Comparison of ENCODE assay signal across 8 cellular contexts in the genomic region with DNA sequence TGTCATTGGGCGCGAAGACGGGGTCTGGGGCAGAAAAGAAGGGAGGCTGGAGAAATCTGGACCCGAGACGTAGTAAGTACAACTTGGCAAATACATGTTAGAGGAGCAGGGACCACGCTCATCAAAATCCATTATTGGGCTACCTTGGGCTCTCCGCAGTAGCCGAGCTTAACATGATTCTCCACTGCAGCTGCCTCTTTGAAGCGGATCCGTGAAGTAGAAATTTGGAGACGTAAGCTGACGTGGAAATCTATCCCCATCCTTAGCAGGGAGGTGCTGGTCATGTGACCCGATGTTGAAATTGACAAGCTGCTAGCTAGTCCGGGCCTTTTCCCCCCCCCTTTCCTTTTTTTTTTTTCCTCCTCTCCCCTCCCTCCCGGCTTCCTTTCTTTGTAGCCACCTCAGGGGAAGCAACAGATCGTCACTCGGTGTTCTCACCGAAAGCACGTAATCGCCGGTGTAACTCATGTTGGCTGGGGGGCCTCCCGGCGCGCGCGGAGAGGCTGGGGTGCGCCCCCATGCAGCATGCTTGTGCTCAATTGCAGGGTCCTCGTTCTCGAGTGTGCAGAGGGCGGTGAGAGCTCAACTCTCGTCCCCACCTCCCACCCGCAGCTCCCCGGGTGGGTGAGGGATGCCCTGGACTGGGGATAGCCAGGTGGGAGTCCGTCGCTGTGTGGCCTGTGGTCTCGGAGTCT. TPM values are rescaled to one million over a fixed set of nuclear protein-coding genes. Genes with fewer than 3 reads are reported as not detected.
A peak's percentile ranks its signal among the peaks of the same experiment; 100 is the strongest.
DNase-seq lines count a peak whose midpoint lies in the region; ATAC-seq, FAIRE-seq and TF ChIP-seq lines count a peak whose summit lies in the region.

HOXA11 (minus strand) TSS at position 220 of the 695 bp plus-strand sequence; CDS start at position 132, 88 bp downstream.

- peaks cover 29 to 63% (median 44%) of the 10 kb centered on the region in 4 donors for H3K4me1 Mint-ChIP-seq in CD4-positive, alpha-beta memory T cell
- H3K4me1 Mint-ChIP-seq in activated T-helper 1 cell treated with anti-CD3 and anti-CD28 coated beads, Interleukin-12 subunit alpha, Interleukin-12 subunit beta, Interleukin-2, Interleukin-4 antibody, amounts not matched to agents 30 ng/mL and 10 ng/mL and 1 ng/mL, durations not matched to agents 14 hours and 24 hours and 36 hours (ENCODE audit: low read depth), result no peaks in the 10 kb centered on the region

- intact Hi-C loops in CD4-positive, alpha-beta memory T cell (cut with micrococcal nuclease), result no loop called here
- intact Hi-C loops in activated T-helper 1 cell treated with anti-CD3 and anti-CD28 coated beads, Interleukin-12 subunit alpha, Interleukin-12 subunit beta, Interleukin-2, Interleukin-4 antibody, amounts not matched to agents 30 ng/mL and 10 ng/mL and 1 ng/mL, durations not matched to agents 14 hours and 24 hours and 36 hours (cut with micrococcal nuclease), result loop anchor here (1.0 to 5.0 kb wide), 4 partner anchors 14 to 57 kb away; partner anchors contain the start of genes EVX1 and HOXA3
- intact Hi-C loops in left lung (cut with DNase I) (no loop called here), transverse colon (cut with DNase I; ENCODE audit: low total_unique reads) (loop anchor here (5.0 kb wide), 1 partner anchor 832 kb away; no protein-coding TSS in a partner anchor)

- no peak for TF ChIP-seq CTCF in left lung (IDR thresholded peaks at IDR 0.05)
- no peak for TF ChIP-seq CTCF in transverse colon (IDR thresholded peaks at IDR 0.05)

- 7% methylated on average over 11 to 35 of the region's 36 CpGs for WGBS in transverse colon (ENCODE audit: low coverage in 1 of 2), 2 donors

- H3K27ac ChIP-seq in CD4-positive, alpha-beta memory T cell (ENCODE audit: low read depth, low read length), result no peak within 1 kb of the TSS
- H3K27ac ChIP-seq in left lung, result no peak within 1 kb of the TSS
- H3K27ac ChIP-seq in transverse colon, result peak within 1 kb of the TSS; percentile 95 to 99 (median 98)

- peak within 1 kb of the TSS in 1 of 2 donors; percentile 39 for H3K4me3 ChIP-seq in CD4-positive, alpha-beta memory T cell (ENCODE audit: low read length in 2 of 2)
- H3K4me3 ChIP-seq in left lung, result peak within 1 kb of the TSS; percentile 1 to 31
- peak within 1 kb of the TSS; percentile 56 to 79 (median 70) for H3K4me3 ChIP-seq in transverse colon

- ATAC-seq in left lung (no peak), GM19467 (IDR thresholded peaks at IDR 0.05; ENCODE audit: unreplicated experiment) (no peak), HG03520 (IDR thresholded peaks at IDR 0.05; ENCODE audit: unreplicated experiment) (no peak)

- FAIRE-seq in HTR-8/SVneo (lab: Jason Lieb, UNC), result peak; percentile 20

- POLR2A ChIA-PET in CD4-positive, alpha-beta memory T cell (lab: Charles Lee; ENCODE audit: partially characterized antibody), result interaction anchor here (0.9 to 3.1 kb wide), 5 partner anchors 10 to 17 kb away, joined by 3 to 9 read pairs (median 3); no protein-coding TSS in a partner anchor

- peaks cover 64 to 74% of the 10 kb centered on the region in 2 donors for H3K27me3 Mint-ChIP-seq in CD4-positive, alpha-beta memory T cell
- peaks cover 83% of the 10 kb centered on the region for H3K27me3 Mint-ChIP-seq in activated T-helper 1 cell treated with anti-CD3 and anti-CD28 coated beads, Interleukin-12 subunit alpha, Interleukin-12 subunit beta, Interleukin-2, Interleukin-4 antibody, amounts not matched to agents 30 ng/mL and 10 ng/mL and 1 ng/mL, durations not matched to agents 14 hours and 24 hours and 36 hours (ENCODE audit: insufficient read depth)

- peaks cover 0 to 1% of the 10 kb centered on the region in 2 donors for H3K36me3 Mint-ChIP-seq in CD4-positive, alpha-beta memory T cell
- H3K36me3 Mint-ChIP-seq in activated T-helper 1 cell treated with anti-CD3 and anti-CD28 coated beads, Interleukin-12 subunit alpha, Interleukin-12 subunit beta, Interleukin-2, Interleukin-4 antibody, amounts not matched to agents 30 ng/mL and 10 ng/mL and 1 ng/mL, durations not matched to agents 14 hours and 24 hours and 36 hours (ENCODE audit: low read depth), result no peaks in the 10 kb centered on the region

- H3K4me1 ChIP-seq in CD4-positive, alpha-beta memory T cell (ENCODE audit: insufficient read depth, low read length), result peaks cover 59% of the 10 kb centered on the region
- H3K4me1 ChIP-seq in left lung (peaks cover 5 to 51% of the 10 kb centered on the region in 2 donors), transverse colon (peaks cover 29 to 73% (median 59%) of the 10 kb centered on the region in 4 donors)

- TF ChIP-seq POLR2A in transverse colon (IDR thresholded peaks at IDR 0.05), result peak; percentile 96

- in situ Hi-C loops in transverse colon (cut with MboI; ENCODE audit: low pct_ligation_motif_present in 1 of 4, low pct_unique_long_range_greater_than_20kb in 1 of 4, low sequenced_read_pairs in 3 of 4), result loop anchor here in 3 of 4 donors (10.0 to 25.0 kb wide), 2 partner anchors 1323 to 1330 kb away; no protein-coding TSS in a partner anchor

- CTCF ChIA-PET in CD4-positive, alpha-beta memory T cell (lab: Charles Lee; ENCODE audit: partially characterized antibody), result interaction anchor here (0.5 to 1.6 kb wide), 4 partner anchors 9 to 577 kb away, joined by 3 to 8 read pairs (median 4); no protein-coding TSS in a partner anchor

- H3K36me3 ChIP-seq in CD4-positive, alpha-beta memory T cell (ENCODE audit: insufficient read depth, low read length), result no peaks in the 10 kb centered on the region
- H3K36me3 ChIP-seq in left lung, result no peaks in the 10 kb centered on the region
- H3K36me3 ChIP-seq in transverse colon, result no peaks in the 10 kb centered on the region

- H3K4me3 Mint-ChIP-seq in CD4-positive, alpha-beta memory T cell, result peak within 1 kb of the TSS; percentile 67 to 88 (median 77)
- peak within 1 kb of the TSS; percentile 26 for H3K4me3 Mint-ChIP-seq in activated T-helper 1 cell treated with anti-CD3 and anti-CD28 coated beads, Interleukin-12 subunit alpha, Interleukin-12 subunit beta, Interleukin-2, Interleukin-4 antibody, amounts not matched to agents 30 ng/mL and 10 ng/mL and 1 ng/mL, durations not matched to agents 14 hours and 24 hours and 36 hours

- H3K27ac Mint-ChIP-seq in CD4-positive, alpha-beta memory T cell, result peak within 1 kb of the TSS in 6 of 7 donors; percentile 64 to 89 (median 68)
- H3K27ac Mint-ChIP-seq in activated T-helper 1 cell treated with anti-CD3 and anti-CD28 coated beads, Interleukin-12 subunit alpha, Interleukin-12 subunit beta, Interleukin-2, Interleukin-4 antibody, amounts not matched to agents 30 ng/mL and 10 ng/mL and 1 ng/mL, durations not matched to agents 14 hours and 24 hours and 36 hours, result peak within 1 kb of the TSS; percentile 87

- H3K9me3 ChIP-seq in CD4-positive, alpha-beta memory T cell (ENCODE audit: control insufficient read depth in 1 of 2, low read length in 2 of 2), result no peaks in the 10 kb centered on the region
- H3K9me3 ChIP-seq in left lung (no peaks in the 10 kb centered on the region), transverse colon (no peaks in the 10 kb centered on the region)

- H3K9me3 Mint-ChIP-seq in CD4-positive, alpha-beta memory T cell, result peaks cover 0 to 11% (median 1%) of the 10 kb centered on the region in 8 donors
- H3K9me3 Mint-ChIP-seq in activated T-helper 1 cell treated with anti-CD3 and anti-CD28 coated beads, Interleukin-12 subunit alpha, Interleukin-12 subunit beta, Interleukin-2, Interleukin-4 antibody, amounts not matched to agents 30 ng/mL and 10 ng/mL and 1 ng/mL, durations not matched to agents 14 hours and 24 hours and 36 hours, result no peaks in the 10 kb centered on the region

- H3K27me3 ChIP-seq in CD4-positive, alpha-beta memory T cell (ENCODE audit: insufficient read depth, low read length), result peaks cover 80% of the 10 kb centered on the region
- peaks cover 99 to 100% of the 10 kb centered on the region in 2 donors for H3K27me3 ChIP-seq in left lung
- peaks cover 64% of the 10 kb centered on the region for H3K27me3 ChIP-seq in transverse colon

- no peak for DNase-seq in CD4-positive, alpha-beta memory T cell
- DNase-seq in HTR-8/SVneo (ENCODE audit: insufficient read length, low spot score) (peak; percentile 94), left lung (peak in 1 of 2 donors; percentile 28), transverse colon (peak; percentile 83), NCI-H446 treated with DMSO at 0.1 percent for 48 hours (lab: John Stamatoyannopoulos, UW) (no peak)
- no peak for DNase-seq in activated T-helper 1 cell treated with anti-CD3 and anti-CD28 coated beads, Interleukin-12 subunit alpha, Interleukin-12 subunit beta, Interleukin-2, Interleukin-4 antibody, amounts not matched to agents 30 ng/mL and 10 ng/mL and 1 ng/mL, durations not matched to agents 14 hours and 24 hours and 36 hours (ENCODE audit: low spot score)

- TF ChIP-seq EP300 in transverse colon (IDR thresholded peaks at IDR 0.05; ENCODE audit: low read depth), result no peak

RNA-seq across cellular contexts. Expression of gene HOXA11, which starts in this region (rescaled TPM):
- not detected for total RNA-seq in CD4-positive, alpha-beta memory T cell
- polyA plus RNA-seq in CD4-positive, alpha-beta memory T cell, result not detected
- not detected in 2 replicates for total RNA-seq in activated T-helper 1 cell treated with anti-CD3 and anti-CD28 coated beads, Interleukin-12 subunit alpha, Interleukin-12 subunit beta, Interleukin-2, Interleukin-4 antibody, amounts not matched to agents 30 ng/mL and 10 ng/mL and 1 ng/mL, durations not matched to agents 14 hours and 24 hours and 36 hours
- under 1 TPM in 1 of 2 donors, not detected in 1; 0.10 TPM for total RNA-seq in left lung
- 10 to 100 TPM in 1 of 4 donors, 1 to 10 TPM in 3; 4.5 to 21.3 (median 7.7) TPM for total RNA-seq in transverse colon

Comparison
In these comparisons a context has a peak if more than half of its experiments do, and no peak if none do; other contexts are left out.
1. DNase-seq: peak in HTR-8/SVneo (single experiment) and transverse colon (single experiment); none in CD4-positive, alpha-beta memory T cell (0 of 5), activated T-helper 1 cell treated with anti-CD3 and anti-CD28 coated beads, Interleukin-12 subunit alpha, Interleukin-12 subunit beta, Interleukin-2, Interleukin-4 antibody, amounts not matched to agents 30 ng/mL and 10 ng/mL and 1 ng/mL, durations not matched to agents 14 hours and 24 hours and 36 hours (single experiment) and NCI-H446 treated with DMSO at 0.1 percent for 48 hours (single experiment).
2. H3K27ac ChIP-seq: peak in transverse colon (4 of 4); none in CD4-positive, alpha-beta memory T cell (single experiment) and left lung (0 of 2).
3. intact Hi-C loops: an anchor here in activated T-helper 1 cell treated with anti-CD3 and anti-CD28 coated beads, Interleukin-12 subunit alpha, Interleukin-12 subunit beta, Interleukin-2, Interleukin-4 antibody, amounts not matched to agents 30 ng/mL and 10 ng/mL and 1 ng/mL, durations not matched to agents 14 hours and 24 hours and 36 hours (1.0 to 5.0 kb wide) and transverse colon (5.0 kb wide); none called in CD4-positive, alpha-beta memory T cell and left lung.